ENCODE assay signal across 9 cellular contexts in the genomic region with DNA sequence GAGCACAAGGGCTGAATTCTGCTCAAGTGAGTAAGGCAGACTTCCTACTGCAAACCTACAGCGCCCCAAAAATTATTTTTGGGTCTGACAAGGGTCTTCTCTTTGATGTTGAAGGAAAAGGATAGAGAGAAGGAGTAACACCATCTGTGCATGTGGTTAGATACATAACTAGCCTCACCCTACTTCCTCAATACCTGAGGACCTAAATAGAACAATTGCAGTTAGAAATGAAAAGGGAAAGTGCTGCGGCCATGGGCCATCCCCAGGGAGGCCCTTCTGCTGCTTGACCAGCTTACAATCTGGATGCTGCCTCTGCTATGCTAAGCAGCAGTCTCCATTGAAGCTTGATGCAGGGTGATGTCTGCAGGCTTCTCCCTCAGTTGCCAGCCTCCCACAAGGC.
DNase-seq lines count a peak whose midpoint lies in the region; ATAC-seq and TF ChIP-seq lines count a peak whose summit lies in the region.
"Had no signal": no experiment of that assay in that cellular context is flagged by ENCODE, and none has a peak within 500 bp of the region (broad histone marks: within the 10 kb centered on the region; RNA-seq: fewer than 3 reads in every experiment).

No MANE protein-coding gene starts in this region.

- H3K36me3 Mint-ChIP-seq in memory B cell: peaks cover 44% of the 10 kb centered on the region

- no peaks in the 10 kb centered on the region for H3K27me3 Mint-ChIP-seq in memory B cell

- no peak for TF ChIP-seq CTCF in PC-9 (conservative IDR thresholded peaks at IDR 0.05)

- CTCF ChIA-PET in PC-9 (lab: Charles Lee): no interaction called here

- H3K9me3 Mint-ChIP-seq in memory B cell: no peaks in the 10 kb centered on the region

- H3K27me3 ChIP-seq in PC-9 (ENCODE audit: insufficient read depth, low read depth): no peaks in the 10 kb centered on the region

- POLR2A ChIA-PET in PC-9 (lab: Charles Lee; ENCODE audit: unreplicated experiment): no interaction called here

- peaks cover 57% of the 10 kb centered on the region for H3K4me1 Mint-ChIP-seq in memory B cell

- no peaks in the 10 kb centered on the region for H3K36me3 ChIP-seq in PC-9 (ENCODE audit: low read depth)

- no TSS peak for BruUV-seq in PC-9 (replicated peaks; lab: Mats Ljungman, UMichigan)

- no peak overlapping the region for H3K4me2 ChIP-seq in PC-9

- H3F3A ChIP-seq in PC-9 (ENCODE audit: insufficient read depth, low read depth): peaks cover 11% of the 10 kb centered on the region; the same call in 1 of the 2 replicates

- H3K4me1 ChIP-seq in PC-9 (replicated peaks; ENCODE audit: insufficient read depth): peaks cover 20% of the 10 kb centered on the region

- no peaks in the 10 kb centered on the region for H4K20me1 ChIP-seq in PC-9 (ENCODE audit: insufficient read depth)

- DNase-seq in memory B cell (ENCODE audit: low spot score in 2 of 2) (no peak), PC-9 (no peak), NCI-H748 treated with DMSO at 0.1 percent for 48 hours (lab: John Stamatoyannopoulos, UW) (no peak), cerebellar nuclear complex (lab: John Stamatoyannopoulos, UW) (no peak)
- DNase-seq: cortex of kidney, GF-D8 had no signal

- intact Hi-C loops in PC-9 (cut with micrococcal nuclease; ENCODE audit: unreplicated experiment): no loop called here

- peak overlapping the region; percentile 34 for H3K4me3 Mint-ChIP-seq in memory B cell

- H3K79me2 ChIP-seq in PC-9 (ENCODE audit: low read depth): no peaks in the 10 kb centered on the region

- H3K9me2 ChIP-seq in PC-9 (ENCODE audit: insufficient read depth): no peaks in the 10 kb centered on the region

- no peak overlapping the region for H2AFZ ChIP-seq in PC-9

- no peak overlapping the region for H3K27ac ChIP-seq in PC-9

- H3K27ac Mint-ChIP-seq in memory B cell: peak overlapping the region; percentile 95

- no peak overlapping the region for H3K4me3 ChIP-seq in PC-9

- no peaks in the 10 kb centered on the region for H3K9me3 ChIP-seq in PC-9 (ENCODE audit: insufficient read depth, low read depth)

- peak; percentile 57 for ATAC-seq in GM18520 (IDR thresholded peaks at IDR 0.05; ENCODE audit: unreplicated experiment)
- peak; percentile 78 for ATAC-seq in GM21447 (IDR thresholded peaks at IDR 0.05; ENCODE audit: unreplicated experiment)
- peak; percentile 64 for ATAC-seq in HG03469 (IDR thresholded peaks at IDR 0.05; ENCODE audit: unreplicated experiment)
- ATAC-seq in memory B cell (ENCODE audit: low read depth): peak; percentile 48
